In genomic region chr2:208948073-208948472, GRCh38 we compare ENCODE assay signal across 20 cellular contexts.
DNase-seq lines count a peak whose midpoint lies in the region; ATAC-seq and TF ChIP-seq lines count a peak whose summit lies in the region.
"Had no signal": no experiment of that assay in that cellular context is flagged by ENCODE, and none has a peak within 500 bp of the region (broad histone marks: within the 10 kb centered on the region; RNA-seq: fewer than 3 reads in every experiment).

No MANE protein-coding gene starts in this region.

- H3K27ac ChIP-seq in GM23338 (ENCODE audit: low read depth) (no peak overlapping the region), testis (no peak overlapping the region)
- H3K27ac ChIP-seq: 22Rv1; A549; BLaER1 treated with 17β-estradiol and CSF1 and Interleukin-3, amounts not matched to agents 10 nM and 100 nM; C4-2B had no signal

- H3K9me3 ChIP-seq in testis: no peaks in the 10 kb centered on the region
- H3K9me3 ChIP-seq: A549 had no signal

- no peak for TF ChIP-seq POLR2A in testis (IDR thresholded peaks at IDR 0.05)

- no peaks in the 10 kb centered on the region for H3F3A ChIP-seq in GM23338 (replicated peaks; ENCODE audit: low read depth)

- H3K36me3 ChIP-seq in GM23338 (ENCODE audit: insufficient read depth) (no peaks in the 10 kb centered on the region), testis (ENCODE audit: low read depth, missing control alignments) (no peaks in the 10 kb centered on the region)
- H3K36me3 ChIP-seq: BLaER1 treated with 17β-estradiol and CSF1 and Interleukin-3, amounts not matched to agents 10 nM and 100 nM had no signal

- intact Hi-C loops in testis (cut with DNase I; ENCODE audit: low total_unique reads): no loop called here

- ATAC-seq in GM23338 (no peak), GM21737 (IDR thresholded peaks at IDR 0.05; ENCODE audit: unreplicated experiment) (no peak), HG03354 (IDR thresholded peaks at IDR 0.05; ENCODE audit: poor library complexity, severe bottlenecking, unreplicated experiment) (no peak)
- ATAC-seq: A549; CD8-positive, alpha-beta T cell had no signal

- no peak overlapping the region for H2AFZ ChIP-seq in GM23338

- TF ChIP-seq EP300 in Ishikawa (IDR thresholded peaks at IDR 0.05; ENCODE audit: borderline replicate concordance): no peak

- H3K4me3 Mint-ChIP-seq in GM23338: no peak overlapping the region
- H3K4me3 Mint-ChIP-seq: B cell; CD4-positive, alpha-beta T cell; CD8-positive, alpha-beta T cell had no signal

- H3K27me3 Mint-ChIP-seq in GM23338 (ENCODE audit: insufficient read depth, low read depth, poor library complexity): no peaks in the 10 kb centered on the region
- H3K27me3 Mint-ChIP-seq: B cell; CD4-positive, alpha-beta T cell had no signal

- H3K4me3 ChIP-seq in GM23338: no peak overlapping the region
- no peak overlapping the region for H3K4me3 ChIP-seq in testis
- H3K4me3 ChIP-seq: A549; BLaER1 treated with 17β-estradiol and CSF1 and Interleukin-3, amounts not matched to agents 10 nM and 100 nM had no signal

- no peak overlapping the region for H3K4me2 ChIP-seq in GM23338
- H3K4me2 ChIP-seq: A549; BLaER1 treated with 17β-estradiol and CSF1 and Interleukin-3, amounts not matched to agents 10 nM and 100 nM had no signal

- H3K9me3 Mint-ChIP-seq in GM23338: peaks cover 7% of the 10 kb centered on the region; the same call in 2 of the 3 replicates
- H3K9me3 Mint-ChIP-seq: CD4-positive, alpha-beta T cell; CD8-positive, alpha-beta T cell had no signal

- H3K27me3 ChIP-seq in GM23338 (ENCODE audit: insufficient read depth) (no peaks in the 10 kb centered on the region), testis (no peaks in the 10 kb centered on the region)
- H3K27me3 ChIP-seq: BLaER1 treated with 17β-estradiol and CSF1 and Interleukin-3, amounts not matched to agents 10 nM and 100 nM had no signal

- H3K4me1 ChIP-seq in GM23338 (ENCODE audit: insufficient read depth): 0 out of 2 replicates have a peak, but pooled peaks cover 6% of the 10 kb centered on the region
- no peaks in the 10 kb centered on the region for H3K4me1 ChIP-seq in testis
- H3K4me1 ChIP-seq: A549; BLaER1 treated with 17β-estradiol and CSF1 and Interleukin-3, amounts not matched to agents 10 nM and 100 nM; Caco-2 had no signal

- TF ChIP-seq RAD21 in Ishikawa (IDR thresholded peaks at IDR 0.05; ENCODE audit: low read depth): no peak

- H3K9me2 ChIP-seq in GM23338 (ENCODE audit: insufficient read depth): no peaks in the 10 kb centered on the region

- no peaks in the 10 kb centered on the region for H3K79me2 ChIP-seq in GM23338 (replicated peaks; ENCODE audit: insufficient read depth)

- DNase-seq in GM23338 (ENCODE audit: low spot score) (no peak), left kidney (ENCODE audit: low read depth, low spot score) (peak; percentile 3), testis (no peak), GM20000 (ENCODE audit: low spot score) (no peak)
- DNase-seq: AML-193; Caco-2; Calu3; CD4-positive, alpha-beta T cell; CD8-positive, alpha-beta T cell; DMS79 treated with DMSO at 0.1 percent for 48 hours; GF-D8 had no signal

- peaks cover 7% of the 10 kb centered on the region; the same call in 2 of the 3 replicates for H3K36me3 Mint-ChIP-seq in GM23338 (ENCODE audit: low read depth)
- H3K36me3 Mint-ChIP-seq: CD8-positive, alpha-beta T cell had no signal

- no peak overlapping the region for H3K27ac Mint-ChIP-seq in GM23338
- H3K27ac Mint-ChIP-seq: B cell; CD4-positive, alpha-beta T cell; CD8-positive, alpha-beta T cell had no signal

- H3K4me1 Mint-ChIP-seq in GM23338: 0 out of 3 replicates have a peak, but pooled peaks cover 2% of the 10 kb centered on the region
- H3K4me1 Mint-ChIP-seq: B cell had no signal

- TF ChIP-seq CTCF in GM23338 (conservative IDR thresholded peaks at IDR 0.05; ENCODE audit: low read depth in 2 of 2) (no peak), testis (IDR thresholded peaks at IDR 0.05) (no peak), GM20000 (IDR thresholded peaks at IDR 0.05; ENCODE audit: extremely low read depth, missing control alignments) (no peak)

- WGBS in testis, 2 donors: 64 to 74% methylated on average over 1 of the region's 1 CpG

- H4K20me1 ChIP-seq in GM23338 (replicated peaks; ENCODE audit: insufficient read depth): no peaks in the 10 kb centered on the region
- H4K20me1 ChIP-seq: BLaER1 treated with 17β-estradiol and CSF1 and Interleukin-3, amounts not matched to agents 10 nM and 100 nM had no signal

TF ChIP-seq in GM23338, 12 proteins besides CTCF, POLR2A, EP300 and RAD21:
- TF ChIP-seq REST (IDR thresholded peaks at IDR 0.05; ENCODE audit: unreplicated experiment): peak; percentile 56
- TF ChIP-seq NANOG (IDR thresholded peaks at IDR 0.05; ENCODE audit: borderline replicate concordance): no peak

TF ChIP-seq in Ishikawa, 13 proteins besides CTCF, POLR2A, EP300 and RAD21:
- TF ChIP-seq CREB1 (IDR thresholded peaks at IDR 0.05; ENCODE audit: low read depth): no peak
- peak; percentile 58; the same call in 1 of the 2 replicates for TF ChIP-seq REST (IDR thresholded peaks at IDR 0.05; ENCODE audit: low read depth)
TF ChIP-seq in Ishikawa: peak in this region for 1.

TF ChIP-seq in PFSK-1, 5 proteins besides CTCF, POLR2A, EP300 and RAD21:
- TF ChIP-seq REST (IDR thresholded peaks at IDR 0.05; ENCODE audit: insufficient read depth in 1 of 2, low read depth in 2 of 2, low read length in 2 of 2): peak; percentile 67 to 86
- no peak for TF ChIP-seq FOXP2 (optimal IDR thresholded peaks at IDR 0.05; ENCODE audit: borderline replicate concordance, extremely low read depth, extremely low read length, insufficient read depth)
- no peak for TF ChIP-seq POLR2AphosphoS5 (IDR thresholded peaks at IDR 0.05; ENCODE audit: low read depth, low read length)
TF ChIP-seq in PFSK-1: peak in this region for 1.
